Comparison of ENCODE assay signal across 8 cellular contexts in the genomic region with DNA sequence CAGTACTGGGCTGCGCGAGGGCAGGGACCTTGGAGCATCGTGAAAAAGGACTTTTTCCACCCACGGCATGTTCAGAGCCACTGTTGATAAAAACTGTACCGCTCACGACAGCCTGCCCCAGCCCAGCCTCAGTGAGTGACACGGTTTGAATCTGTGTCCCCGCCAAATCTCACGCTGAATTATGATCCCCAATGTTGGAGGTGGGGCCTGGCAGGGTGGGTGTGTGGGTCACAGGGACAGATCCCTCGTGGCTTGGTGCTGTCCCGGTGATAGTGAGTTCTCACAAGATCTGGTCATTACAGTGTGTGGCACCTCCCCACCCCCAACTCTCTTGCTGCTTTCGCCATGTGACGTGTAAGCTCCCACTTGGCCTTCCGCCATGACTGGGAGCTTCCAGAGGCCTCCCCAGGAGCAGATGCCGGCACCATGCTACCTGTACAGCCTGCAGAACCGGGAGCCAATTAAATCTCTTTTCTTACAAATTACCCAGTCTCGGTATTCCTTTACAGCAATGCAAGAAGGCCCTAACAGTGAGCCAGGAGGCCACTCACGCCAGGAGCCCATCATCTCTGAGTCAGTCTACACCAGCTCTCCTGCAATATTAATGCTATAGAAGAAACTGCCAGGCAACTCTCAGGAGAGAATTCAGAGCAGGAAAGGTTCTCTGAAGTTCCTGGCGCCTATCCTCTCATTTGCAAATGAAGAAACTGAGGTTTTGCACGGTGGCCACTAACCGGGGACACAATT. TPM values are rescaled to one million over a fixed set of nuclear protein-coding genes. Genes with fewer than 3 reads are reported as not detected.
DNase-seq lines count a peak whose midpoint lies in the region; ATAC-seq and TF ChIP-seq lines count a peak whose summit lies in the region.

No MANE protein-coding gene starts in this region.

- no peak for ATAC-seq in naive thymus-derived CD4-positive, alpha-beta T cell
- ATAC-seq in GM19467 (IDR thresholded peaks at IDR 0.05; ENCODE audit: unreplicated experiment): no peak

- H3K27me3 ChIP-seq in BLaER1 treated with 17β-estradiol and CSF1 and Interleukin-3, amounts not matched to agents 10 nM and 100 nM: no peaks in the 10 kb centered on the region
- no peaks in the 10 kb centered on the region for H3K27me3 ChIP-seq in naive thymus-derived CD4-positive, alpha-beta T cell (ENCODE audit: control insufficient read depth in 2 of 2, insufficient read depth in 2 of 2, low read length in 2 of 2)

- H3K36me3 Mint-ChIP-seq in naive thymus-derived CD4-positive, alpha-beta T cell: peaks cover 0 to 18% (median 0%) of the 10 kb centered on the region in 5 donors

- H4K20me1 ChIP-seq in BLaER1 treated with 17β-estradiol and CSF1 and Interleukin-3, amounts not matched to agents 10 nM and 100 nM: peaks cover 51 to 60% (median 59%) of the 10 kb centered on the region in 11 experiments

- H3K27ac Mint-ChIP-seq in naive thymus-derived CD4-positive, alpha-beta T cell: peak overlapping the region; percentile 18 to 95 (median 75)

- TF ChIP-seq POLR2A in NB4 (IDR thresholded peaks at IDR 0.05; ENCODE audit: extremely low read depth, insufficient read length): no peak

- peaks cover 13 to 33% (median 26%) of the 10 kb centered on the region in 11 experiments; a peak in 21 of 22 replicates for H3K9me3 ChIP-seq in BLaER1 treated with 17β-estradiol and CSF1 and Interleukin-3, amounts not matched to agents 10 nM and 100 nM (replicated peaks in 1 of 11)
- H3K9me3 ChIP-seq in naive thymus-derived CD4-positive, alpha-beta T cell (ENCODE audit: control insufficient read depth in 2 of 3, low read length in 3 of 3): peaks cover 0 to 6% (median 0%) of the 10 kb centered on the region in 3 experiments

- peaks cover 66 to 82% (median 77%) of the 10 kb centered on the region in 10 experiments for H3K4me1 ChIP-seq in BLaER1 treated with 17β-estradiol and CSF1 and Interleukin-3, amounts not matched to agents 10 nM and 100 nM
- H3K4me1 ChIP-seq in naive thymus-derived CD4-positive, alpha-beta T cell (ENCODE audit: control insufficient read depth in 2 of 2, insufficient read depth in 2 of 2, low read length in 2 of 2): peaks cover 31 to 35% of the 10 kb centered on the region in 2 donors

- peak overlapping the region; percentile 76 to 99 (median 93) for H3K4me3 ChIP-seq in BLaER1 treated with 17β-estradiol and CSF1 and Interleukin-3, amounts not matched to agents 10 nM and 100 nM
- H3K4me3 ChIP-seq in NB4 (ENCODE audit: low read depth, low read length): peak overlapping the region; percentile 34
- H3K4me3 ChIP-seq in coronary artery: peak overlapping the region; percentile 96
- peak overlapping the region; percentile 41 for H3K4me3 ChIP-seq in naive thymus-derived CD4-positive, alpha-beta T cell (ENCODE audit: low read length)

- H3K36me3 ChIP-seq in BLaER1 treated with 17β-estradiol and CSF1 and Interleukin-3, amounts not matched to agents 10 nM and 100 nM: peaks cover 9 to 45% (median 29%) of the 10 kb centered on the region in 11 experiments; a peak in 21 of 22 replicates
- peaks cover 0 to 13% (median 0%) of the 10 kb centered on the region in 3 experiments for H3K36me3 ChIP-seq in naive thymus-derived CD4-positive, alpha-beta T cell (ENCODE audit: control insufficient read depth in 2 of 3, insufficient read depth in 3 of 3, low read length in 3 of 3)

- H3K4me3 Mint-ChIP-seq in naive thymus-derived CD4-positive, alpha-beta T cell: peak overlapping the region; percentile 52 to 85 (median 78)

- H3K4me1 Mint-ChIP-seq in naive thymus-derived CD4-positive, alpha-beta T cell: peaks cover 32 to 67% (median 52%) of the 10 kb centered on the region in 7 donors

- no peak for TF ChIP-seq CTCF in NB4 (IDR thresholded peaks at IDR 0.05; ENCODE audit: low read depth, low read length)
- no peak for TF ChIP-seq CTCF in coronary artery (IDR thresholded peaks at IDR 0.05)

- peaks cover 0 to 15% (median 5%) of the 10 kb centered on the region in 11 donors for H3K9me3 Mint-ChIP-seq in naive thymus-derived CD4-positive, alpha-beta T cell

- peak overlapping the region; percentile 89 to 94 (median 93) for H3K9ac ChIP-seq in BLaER1 treated with 17β-estradiol and CSF1 and Interleukin-3, amounts not matched to agents 10 nM and 100 nM

- POLR2A ChIA-PET in naive thymus-derived CD4-positive, alpha-beta T cell (lab: Charles Lee): interaction anchor here (0.6 to 2.4 kb wide), 8 partner anchors 9 to 72 kb away, joined by 3 to 13 read pairs (median 3); no protein-coding TSS in a partner anchor

- DNase-seq in NB4 (ENCODE audit: low read depth) (no peak), coronary artery (ENCODE audit: low spot score) (no peak), SK-N-DZ (ENCODE audit: low spot score) (no peak), kidney glomerular epithelial cell (lab: John Stamatoyannopoulos, UW) (no peak), putamen (ENCODE audit: low spot score) (no peak)
- no peak for DNase-seq in naive thymus-derived CD4-positive, alpha-beta T cell

- peaks cover 0 to 9% (median 0%) of the 10 kb centered on the region in 5 donors for H3K27me3 Mint-ChIP-seq in naive thymus-derived CD4-positive, alpha-beta T cell

- intact Hi-C loops in naive thymus-derived CD4-positive, alpha-beta T cell (cut with micrococcal nuclease): loop anchor here (5.0 kb wide), 2 partner anchors 264 to 1749 kb away; a partner anchor contains a TSS

- H3K4me2 ChIP-seq in BLaER1 treated with 17β-estradiol and CSF1 and Interleukin-3, amounts not matched to agents 10 nM and 100 nM: peak overlapping the region; percentile 93 to 100 (median 98)

- CTCF ChIA-PET in naive thymus-derived CD4-positive, alpha-beta T cell (lab: Charles Lee): interaction anchor here (0.7 kb wide), 1 partner anchor 1093 kb away, joined by 3 read pairs; a partner anchor contains a TSS

- peak overlapping the region in 10 of 11 experiments; percentile 85 to 97 (median 92); a peak in 19 of 22 replicates for H3K27ac ChIP-seq in BLaER1 treated with 17β-estradiol and CSF1 and Interleukin-3, amounts not matched to agents 10 nM and 100 nM
- H3K27ac ChIP-seq in coronary artery: peak overlapping the region in 1 of 2 donors; percentile 96
- peak overlapping the region; percentile 83 for H3K27ac ChIP-seq in naive thymus-derived CD4-positive, alpha-beta T cell (ENCODE audit: low read depth, low read length)

RNA-seq across cellular contexts. Expression of a gene that starts 1.3 kb away (rescaled TPM):
- 10 to 100 TPM; 39.8 to 63.8 (median 48.7) TPM for total RNA-seq in naive thymus-derived CD4-positive, alpha-beta T cell
- 10 to 100 TPM; 20.9 to 26.5 TPM for polyA plus RNA-seq in naive thymus-derived CD4-positive, alpha-beta T cell
- polyA plus RNA-seq in SK-N-DZ (2014; cell fraction: cytosol; rRNA removed): 15.3 and 20.2 TPM in 2 replicates
- 11.7 and 13.1 TPM in 2 replicates for polyA plus RNA-seq in SK-N-DZ (2014; cell fraction: nucleus; rRNA removed)

Comparison
In these comparisons a context has a peak if more than half of its experiments do, and no peak if none do; other contexts are left out.
1. H3K4me3 ChIP-seq: peak in every context shown above with its lines; median percentile 96 in coronary artery; 93 in BLaER1 treated with 17β-estradiol and CSF1 and Interleukin-3, amounts not matched to agents 10 nM and 100 nM; 41 in naive thymus-derived CD4-positive, alpha-beta T cell; 34 in NB4.